2 cellular contexts compared by ENCODE assay signal in genomic region chr22:26585104-26585790, GRCh38.
A peak's percentile ranks its signal among the peaks of the same experiment; 100 is the strongest.
TF ChIP-seq lines count a peak whose summit lies in the region.

No MANE protein-coding gene starts in this region.

TF ChIP-seq in A549, 52 proteins besides CTCF, POLR2A, EP300 and RAD21 (continued from another document):
- TF ChIP-seq REST (IDR thresholded peaks at IDR 0.05) (no peak), ESRRA (IDR thresholded peaks at IDR 0.05; ENCODE audit: borderline replicate concordance, low read length) (no peak), RNF2 (IDR thresholded peaks at IDR 0.05; ENCODE audit: borderline replicate concordance, low read depth) (no peak), HEYL (CRISPR knock-in tag; IDR thresholded peaks at IDR 0.05) (no peak), HOXB5 (CRISPR knock-in tag; IDR thresholded peaks at IDR 0.05) (no peak), HMGXB4 (CRISPR knock-in tag; IDR thresholded peaks at IDR 0.05; ENCODE audit: borderline replicate concordance) (no peak), FOSB (CRISPR knock-in tag; IDR thresholded peaks at IDR 0.05) (no peak)

TF ChIP-seq in HEK293, 187 proteins besides CTCF, POLR2A, EP300 and RAD21 (continued from another document):
- peak; percentile 55; the same call in 1 of the 2 replicates for TF ChIP-seq HIC1 (tag by site-specific recombination; IDR thresholded peaks at IDR 0.05)
- no peak for TF ChIP-seq ZNF692 (tag by site-specific recombination; IDR thresholded peaks at IDR 0.05)
- TF ChIP-seq ZNF626 (tag by site-specific recombination; IDR thresholded peaks at IDR 0.05): no peak
- TF ChIP-seq GLI4 (tag by site-specific recombination; IDR thresholded peaks at IDR 0.05): no peak
- TF ChIP-seq ZSCAN18 (tag by site-specific recombination; IDR thresholded peaks at IDR 0.05): no peak
- no peak for TF ChIP-seq ZBTB20 (tag by site-specific recombination; IDR thresholded peaks at IDR 0.05)
- TF ChIP-seq ELK4 (IDR thresholded peaks at IDR 0.05; ENCODE audit: borderline replicate concordance, low read depth, low read length): no peak
- TF ChIP-seq ZNF362 (tag by site-specific recombination; IDR thresholded peaks at IDR 0.05): no peak
- no peak for TF ChIP-seq ZNF10 (tag by site-specific recombination; IDR thresholded peaks at IDR 0.05)
- no peak for TF ChIP-seq ZNF37A (tag by site-specific recombination; IDR thresholded peaks at IDR 0.05)
- TF ChIP-seq GLI2 (tag by site-specific recombination; IDR thresholded peaks at IDR 0.05; ENCODE audit: borderline replicate concordance, low read depth): no peak
- no peak for TF ChIP-seq ZNF660 (tag by site-specific recombination; IDR thresholded peaks at IDR 0.05)
- peak; percentile 88 for TF ChIP-seq ZNF335 (tag by site-specific recombination; conservative IDR thresholded peaks at IDR 0.05)
- TF ChIP-seq PATZ1 (tag by site-specific recombination; IDR thresholded peaks at IDR 0.05): 0 out of 2 replicates have a peak, but pooled peaks have one; percentile 24
- TF ChIP-seq PRDM1 (tag by site-specific recombination; IDR thresholded peaks at IDR 0.05): no peak
- no peak for TF ChIP-seq ZNF214 (tag by site-specific recombination; IDR thresholded peaks at IDR 0.05; ENCODE audit: borderline replicate concordance)
- TF ChIP-seq PRDM6 (tag by site-specific recombination; IDR thresholded peaks at IDR 0.05): no peak
- TF ChIP-seq WT1 (tag by site-specific recombination; IDR thresholded peaks at IDR 0.05): no peak
- no peak for TF ChIP-seq ZFP41 (tag by site-specific recombination; IDR thresholded peaks at IDR 0.05; ENCODE audit: borderline replicate concordance)
- TF ChIP-seq ZNF561 (tag by site-specific recombination; IDR thresholded peaks at IDR 0.05; ENCODE audit: borderline replicate concordance): no peak
- no peak for TF ChIP-seq TRIM28 (IDR thresholded peaks at IDR 0.05; ENCODE audit: borderline replicate concordance, low read length)
- no peak for TF ChIP-seq ZNF350 (tag by site-specific recombination; IDR thresholded peaks at IDR 0.05)
- TF ChIP-seq ZBTB26 (tag by site-specific recombination; optimal IDR thresholded peaks at IDR 0.05): no peak
- no peak for TF ChIP-seq ZNF707 (tag by site-specific recombination; IDR thresholded peaks at IDR 0.05)
- TF ChIP-seq ZNF473 (tag by site-specific recombination; IDR thresholded peaks at IDR 0.05): no peak
- TF ChIP-seq ZNF394 (tag by site-specific recombination; IDR thresholded peaks at IDR 0.05; ENCODE audit: borderline replicate concordance): no peak
- TF ChIP-seq ZNF354C (tag by site-specific recombination; IDR thresholded peaks at IDR 0.05; ENCODE audit: borderline replicate concordance, low read depth): no peak
- peak; percentile 71; the same call in 1 of the 2 replicates for TF ChIP-seq ZBTB48 (tag by site-specific recombination; IDR thresholded peaks at IDR 0.05)
- no peak for TF ChIP-seq GLIS1 (tag by site-specific recombination; IDR thresholded peaks at IDR 0.05)
- TF ChIP-seq ZNF266 (tag by site-specific recombination; IDR thresholded peaks at IDR 0.05; ENCODE audit: low read depth): no peak
- no peak for TF ChIP-seq ZNF148 (tag by site-specific recombination; IDR thresholded peaks at IDR 0.05; ENCODE audit: borderline replicate concordance)
